ENCODE assay signal across 22 cellular contexts in genomic region chr9:137642892-137643291, GRCh38. TPM values are rescaled to one million over a fixed set of nuclear protein-coding genes. Genes with fewer than 3 reads are reported as not detected.
DNase-seq lines count a peak whose midpoint lies in the region; ATAC-seq, FAIRE-seq and TF ChIP-seq lines count a peak whose summit lies in the region.
"Had no signal": no experiment of that assay in that cellular context is flagged by ENCODE, and none has a peak within 500 bp of the region (broad histone marks: within the 10 kb centered on the region; RNA-seq: fewer than 3 reads in every experiment).

No MANE protein-coding gene starts in this region.

- H3K36me3 Mint-ChIP-seq in WTC11 (peaks cover 12% of the 10 kb centered on the region), immature natural killer cell (peaks cover 5 to 10% (median 8%) of the 10 kb centered on the region in 3 donors)

- TF ChIP-seq POLR2A in HepG2 (IDR thresholded peaks at IDR 0.05; ENCODE audit: insufficient read depth in 1 of 2, low read depth in 2 of 2, low read length in 2 of 2) (no peak), right lobe of liver (IDR thresholded peaks at IDR 0.05) (no peak)

- H3K27ac Mint-ChIP-seq in WTC11 = no peak overlapping the region
- H3K27ac Mint-ChIP-seq in immature natural killer cell = peak overlapping the region in 5 of 6 donors; percentile 4 to 71 (median 34)
- H3K27ac Mint-ChIP-seq: GM23338 had no signal

- H3K9ac ChIP-seq in HepG2 (ENCODE audit: insufficient read depth, low read depth, low read length) = no peak overlapping the region
- H3K9ac ChIP-seq: BLaER1 had no signal

- H2AFZ ChIP-seq in HepG2 (ENCODE audit: low read length) = no peak overlapping the region
- H2AFZ ChIP-seq: GM23338 had no signal

- no peaks in the 10 kb centered on the region for H3K9me3 Mint-ChIP-seq in WTC11
- H3K9me3 Mint-ChIP-seq in immature natural killer cell = no peaks in the 10 kb centered on the region
- H3K9me3 Mint-ChIP-seq: CD14-positive monocyte; CD4-positive, alpha-beta memory T cell; GM23338; HFFc6 had no signal

- no TSS peak for BruUV-seq in HepG2 (replicated peaks; lab: Mats Ljungman, UMichigan)

- TF ChIP-seq CTCF in HepG2 (CRISPR knock-in tag; IDR thresholded peaks at IDR 0.05) (no peak), right lobe of liver (IDR thresholded peaks at IDR 0.05) (no peak), WTC11 (IDR thresholded peaks at IDR 0.05) (no peak), upper lobe of right lung (IDR thresholded peaks at IDR 0.05) (no peak)

- TF ChIP-seq RAD21 in HepG2 (CRISPR knock-in tag; IDR thresholded peaks at IDR 0.05) = no peak

- in situ Hi-C loops in HepG2 (cut with HindIII; ENCODE audit: extremely low pct_ligation_motif_present, low pct_unique_long_range_greater_than_20kb) = no loop called here

- peaks cover 27% of the 10 kb centered on the region for H3K4me1 Mint-ChIP-seq in WTC11
- H3K4me1 Mint-ChIP-seq in immature natural killer cell = peaks cover 68 to 83% of the 10 kb centered on the region in 2 donors

- H3K4me3 Mint-ChIP-seq in WTC11 (no peak overlapping the region), immature natural killer cell (no peak overlapping the region)
- H3K4me3 Mint-ChIP-seq: CD14-positive monocyte, GM23338, HFFc6 had no signal

- no peak for FAIRE-seq in HepG2 (lab: Jason Lieb, UNC)
- FAIRE-seq: GM12892, GM18507, H54 had no signal

- intact Hi-C loops in HepG2 (cut with micrococcal nuclease; ENCODE audit: unreplicated experiment) = no loop called here
- intact Hi-C loops in right lobe of liver (cut with DNase I) = no loop called here
- intact Hi-C loops in upper lobe of right lung (cut with DNase I) = no loop called here

- WGBS in HepG2 (ENCODE audit: low lambda C conversion rate) = 93% methylated on average over 5 of the region's 5 CpGs
- WGBS in right lobe of liver (ENCODE audit: insufficient coverage, low coverage, low lambda C conversion rate, missing lambda C conversion rate) = 93% methylated on average over 3 of the region's 5 CpGs

- H3K27ac ChIP-seq in HepG2 (ENCODE audit: extremely low read length, insufficient read depth, low read length) (no peak overlapping the region), right lobe of liver (no peak overlapping the region), upper lobe of right lung (no peak overlapping the region)
- H3K27ac ChIP-seq: BLaER1, HL-60 had no signal

- ATAC-seq in HepG2 = no peak
- no peak for ATAC-seq in right lobe of liver
- no peak for ATAC-seq in WTC11
- ATAC-seq in upper lobe of right lung = no peak
- ATAC-seq: GM23338 had no signal

- H4K20me1 ChIP-seq in HepG2 (ENCODE audit: insufficient read depth, low read length) = peaks cover 15% of the 10 kb centered on the region; the same call in 1 of the 2 replicates

- H3K27me3 ChIP-seq in HepG2 (ENCODE audit: control insufficient read depth in 1 of 2, insufficient read depth in 2 of 2, low read length in 2 of 2) (no peaks in the 10 kb centered on the region), right lobe of liver (no peaks in the 10 kb centered on the region), upper lobe of right lung (no peaks in the 10 kb centered on the region)
- H3K27me3 ChIP-seq: BLaER1 had no signal

- peaks cover 88% of the 10 kb centered on the region for H3K79me2 ChIP-seq in HepG2 (ENCODE audit: insufficient read depth, low read length)

- DNase-seq in HepG2 (ENCODE audit: low spot score) (no peak), right lobe of liver (no peak), WTC11 (ENCODE audit: low spot score) (no peak), immature natural killer cell (no peak), upper lobe of right lung (peak; percentile 6), SK-N-DZ (ENCODE audit: low spot score) (no peak), RPMI8226 (no peak)
- no peak for DNase-seq in stimulated activated CD4-positive, alpha-beta T cell treated with anti-CD3 and anti-CD28 coated beads, Interleukin-12 subunit alpha, Interleukin-12 subunit beta, amount 100 ng/mL, for 4 hours
- DNase-seq: 8988T; CD4-positive, alpha-beta memory T cell; DMS153; DMS79; GDM1; HCEC 1CT; HFFc6 had no signal

- no peaks in the 10 kb centered on the region; the same call in 1 of the 2 replicates for H3K27me3 Mint-ChIP-seq in WTC11 (ENCODE audit: low read depth)
- peaks cover 0 to 3% (median 2%) of the 10 kb centered on the region in 3 donors for H3K27me3 Mint-ChIP-seq in immature natural killer cell (ENCODE audit: low read depth in 3 of 3)
- H3K27me3 Mint-ChIP-seq: CD4-positive, alpha-beta memory T cell had no signal

- H3K4me1 ChIP-seq in HepG2 (ENCODE audit: insufficient read depth, low read length) (peaks cover 18% of the 10 kb centered on the region), right lobe of liver (peaks cover 0 to 12% (median 3%) of the 10 kb centered on the region in 4 donors), upper lobe of right lung (peaks cover 13% of the 10 kb centered on the region)

- CTCF ChIA-PET in HepG2 (lab: Yijun Ruan, JAX; ENCODE audit: low intra/inter-chr PET ratio, low total read pairs) = no interaction called here
- CTCF ChIA-PET in WTC11 (lab: Charles Lee) = interaction anchor here (0.6 to 3.3 kb wide), 2 partner anchors 9 to 30 kb away, joined by 5 to 11 read pairs; no protein-coding TSS in a partner anchor

- H3K9me3 ChIP-seq in HepG2 (ENCODE audit: low read length) (no peaks in the 10 kb centered on the region), right lobe of liver (no peaks in the 10 kb centered on the region), upper lobe of right lung (no peaks in the 10 kb centered on the region)
- H3K9me3 ChIP-seq: BLaER1 had no signal

- TF ChIP-seq EP300 in HepG2 (IDR thresholded peaks at IDR 0.05; ENCODE audit: low read depth in 2 of 2, low read length in 2 of 2) = no peak
- no peak for TF ChIP-seq EP300 in HepG2 (CRISPR knock-in tag; IDR thresholded peaks at IDR 0.05; ENCODE audit: borderline replicate concordance)

- H3K4me3 ChIP-seq in HepG2 (replicated peaks in 1 of 3; ENCODE audit: insufficient read depth in 1 of 3, low read depth in 2 of 3, low read length in 3 of 3) = no peak overlapping the region
- no peak overlapping the region for H3K4me3 ChIP-seq in right lobe of liver
- H3K4me3 ChIP-seq in upper lobe of right lung = no peak overlapping the region
- H3K4me3 ChIP-seq: BLaER1, GM23338 had no signal

- H3K36me3 ChIP-seq in HepG2 (replicated peaks in 1 of 2; ENCODE audit: control insufficient read depth in 1 of 2, insufficient read depth in 2 of 2, low read length in 2 of 2) (peaks cover 0 to 15% of the 10 kb centered on the region in 2 experiments; a peak in 3 of 5 replicates), right lobe of liver (peaks cover 0 to 3% (median 0%) of the 10 kb centered on the region in 4 donors), upper lobe of right lung (no peaks in the 10 kb centered on the region)

- H3K4me2 ChIP-seq in HepG2 (ENCODE audit: low read depth, low read length) = no peak overlapping the region
- H3K4me2 ChIP-seq: BLaER1, GM23338 had no signal

- POLR2A ChIA-PET in HepG2 (lab: Yijun Ruan, JAX) (no interaction called here), WTC11 (lab: Charles Lee) (interaction anchor here (0.6 kb wide), 1 partner anchor 19 kb away, joined by 6 read pairs; no protein-coding TSS in a partner anchor)

RNA-seq across cellular contexts. Expression of gene EHMT1, which starts 24.1 kb away (rescaled TPM):
- total RNA-seq in HepG2 (2016; rRNA removed; fragmentation: Illumina TruSeq; extraction: Trizol) (19.2 and 23.0 TPM in 2 replicates), right lobe of liver (10 to 100 TPM; 26.8 to 51.9 (median 36.7) TPM), WTC11 (2021) (152 to 170 TPM (median 154 TPM) in 3 replicates), upper lobe of right lung (82.7 TPM)
- 32.6 and 34.0 TPM in 2 replicates for total RNA-seq in HepG2 (2016; cell fraction: cytosol; rRNA removed; fragmentation: Illumina TruSeq; extraction: Trizol; ENCODE audit: low read depth)
- total RNA-seq in HepG2 (2016; cell fraction: insoluble cytoplasmic fraction; rRNA removed; fragmentation: Illumina TruSeq; extraction: Trizol) = 15.2 and 25.2 TPM in 2 replicates
- total RNA-seq in HepG2 (2016; cell fraction: membrane; rRNA removed; fragmentation: Illumina TruSeq; extraction: Trizol) = 17.9 and 21.2 TPM in 2 replicates
- total RNA-seq in HepG2 (2016; cell fraction: nucleus; rRNA removed; fragmentation: Illumina TruSeq; extraction: Trizol) = 21.3 and 28.8 TPM in 2 replicates
- polyA plus RNA-seq in HepG2 (2011; rRNA removed) (27.1 and 32.7 TPM in 2 replicates), immature natural killer cell (10 to 100 TPM; 14.1 to 62.7 (median 14.8) TPM)
- polyA plus RNA-seq in HepG2 (2011; cell fraction: cytosol; rRNA removed) = 15.3 and 21.9 TPM in 2 replicates
- polyA plus RNA-seq in HepG2 (2011; cell fraction: nucleus; rRNA removed) = 115 and 134 TPM in 2 replicates
- 23.7 and 24.3 TPM in 2 replicates for polyA plus RNA-seq in HepG2 (2012)
- 2.4 TPM in 2 replicates for polyA plus RNA-seq in HepG2 (2016; cell fraction: cytosol; fragmentation: Illumina TruSeq; extraction: Trizol; ENCODE audit: low read depth)
- polyA plus RNA-seq in HepG2 (2016; cell fraction: insoluble cytoplasmic fraction; fragmentation: Illumina TruSeq; extraction: Trizol; ENCODE audit: low read depth) = 15.9 and 22.8 TPM in 2 replicates
- polyA plus RNA-seq in HepG2 (2016; cell fraction: membrane; fragmentation: Illumina TruSeq; extraction: Trizol; ENCODE audit: low read depth) = 6.3 and 6.9 TPM in 2 replicates
- polyA plus RNA-seq in HepG2 (2016; cell fraction: nucleus; fragmentation: Illumina TruSeq; extraction: Trizol; ENCODE audit: insufficient read depth, low read depth) = 70.5 and 71.6 TPM in 2 replicates
- polyA minus RNA-seq in HepG2 (2011; rRNA and poly(A)+ RNA removed; ENCODE audit: low replicate concordance) = 74.8 and 208 TPM in 2 replicates
- polyA minus RNA-seq in HepG2 (2011; cell fraction: cytosol; rRNA and poly(A)+ RNA removed) = 20.1 and 23.4 TPM in 2 replicates
- polyA minus RNA-seq in HepG2 (2011; cell fraction: nucleus; rRNA and poly(A)+ RNA removed) = 41.9 and 46.2 TPM in 2 replicates
- polyA plus RNA-seq in SK-N-DZ (2014; cell fraction: cytosol; rRNA removed) = 44.2 and 44.6 TPM in 2 replicates
- polyA plus RNA-seq in SK-N-DZ (2014; cell fraction: nucleus; rRNA removed) = 119 and 149 TPM in 2 replicates

RNA-seq across cellular contexts. Expression of gene ARRDC1, which starts 37.4 kb away (rescaled TPM):
- 13.4 and 21.7 TPM in 2 replicates for total RNA-seq in HepG2 (2016; rRNA removed; fragmentation: Illumina TruSeq; extraction: Trizol)
- 8.4 and 10.0 TPM in 2 replicates for total RNA-seq in HepG2 (2016; cell fraction: cytosol; rRNA removed; fragmentation: Illumina TruSeq; extraction: Trizol; ENCODE audit: low read depth)
- total RNA-seq in HepG2 (2016; cell fraction: insoluble cytoplasmic fraction; rRNA removed; fragmentation: Illumina TruSeq; extraction: Trizol) = 12.6 and 23.4 TPM in 2 replicates
- 8.5 and 10.9 TPM in 2 replicates for total RNA-seq in HepG2 (2016; cell fraction: membrane; rRNA removed; fragmentation: Illumina TruSeq; extraction: Trizol)
- 14.0 and 15.0 TPM in 2 replicates for total RNA-seq in HepG2 (2016; cell fraction: nucleus; rRNA removed; fragmentation: Illumina TruSeq; extraction: Trizol)
- 44.4 and 50.9 TPM in 2 replicates for polyA plus RNA-seq in HepG2 (2011; rRNA removed)
- 23.8 and 38.3 TPM in 2 replicates for polyA plus RNA-seq in HepG2 (2011; cell fraction: cytosol; rRNA removed)
- 240 and 305 TPM in 2 replicates for polyA plus RNA-seq in HepG2 (2011; cell fraction: nucleus; rRNA removed)
- polyA plus RNA-seq in HepG2 (2012) = 16.2 and 19.0 TPM in 2 replicates
- 5.5 and 7.1 TPM in 2 replicates for polyA plus RNA-seq in HepG2 (2016; cell fraction: cytosol; fragmentation: Illumina TruSeq; extraction: Trizol; ENCODE audit: low read depth)
- 13.7 and 16.1 TPM in 2 replicates for polyA plus RNA-seq in HepG2 (2016; cell fraction: insoluble cytoplasmic fraction; fragmentation: Illumina TruSeq; extraction: Trizol; ENCODE audit: low read depth)
- polyA plus RNA-seq in HepG2 (2016; cell fraction: membrane; fragmentation: Illumina TruSeq; extraction: Trizol; ENCODE audit: low read depth) = 6.1 and 7.5 TPM in 2 replicates
- 53.7 and 57.4 TPM in 2 replicates for polyA plus RNA-seq in HepG2 (2016; cell fraction: nucleus; fragmentation: Illumina TruSeq; extraction: Trizol; ENCODE audit: insufficient read depth, low read depth)
- 48.5 and 187 TPM in 2 replicates for polyA minus RNA-seq in HepG2 (2011; rRNA and poly(A)+ RNA removed; ENCODE audit: low replicate concordance)
- polyA minus RNA-seq in HepG2 (2011; cell fraction: cytosol; rRNA and poly(A)+ RNA removed) = 10.7 and 12.0 TPM in 2 replicates
- 32.6 and 32.9 TPM in 2 replicates for polyA minus RNA-seq in HepG2 (2011; cell fraction: nucleus; rRNA and poly(A)+ RNA removed)
- total RNA-seq in right lobe of liver = 10 to 100 TPM; 19.1 to 45.0 (median 25.2) TPM
- 41.2 to 48.3 TPM (median 41.3 TPM) in 3 replicates for total RNA-seq in WTC11 (2021)
- polyA plus RNA-seq in immature natural killer cell = 10 to 100 TPM; 39.1 to 60.7 (median 57.3) TPM
- total RNA-seq in upper lobe of right lung = 69.1 TPM
- polyA plus RNA-seq in SK-N-DZ (2014; cell fraction: cytosol; rRNA removed) = 15.9 and 21.1 TPM in 2 replicates
- 72.2 and 94.4 TPM in 2 replicates for polyA plus RNA-seq in SK-N-DZ (2014; cell fraction: nucleus; rRNA removed)

RNA-seq across cellular contexts. Expression of gene ZMYND19, which starts 52.6 kb away (rescaled TPM):
- 29.6 and 38.7 TPM in 2 replicates for total RNA-seq in HepG2 (2016; rRNA removed; fragmentation: Illumina TruSeq; extraction: Trizol)
- 103 and 108 TPM in 2 replicates for total RNA-seq in HepG2 (2016; cell fraction: cytosol; rRNA removed; fragmentation: Illumina TruSeq; extraction: Trizol; ENCODE audit: low read depth)
- 26.0 and 40.1 TPM in 2 replicates for total RNA-seq in HepG2 (2016; cell fraction: insoluble cytoplasmic fraction; rRNA removed; fragmentation: Illumina TruSeq; extraction: Trizol)
- total RNA-seq in HepG2 (2016; cell fraction: membrane; rRNA removed; fragmentation: Illumina TruSeq; extraction: Trizol) = 93.6 and 97.4 TPM in 2 replicates
- 26.3 and 30.8 TPM in 2 replicates for total RNA-seq in HepG2 (2016; cell fraction: nucleus; rRNA removed; fragmentation: Illumina TruSeq; extraction: Trizol)
- 21.3 and 21.8 TPM in 2 replicates for polyA plus RNA-seq in HepG2 (2011; rRNA removed)
- polyA plus RNA-seq in HepG2 (2011; cell fraction: cytosol; rRNA removed) = 19.1 and 23.2 TPM in 2 replicates
- polyA plus RNA-seq in HepG2 (2011; cell fraction: nucleus; rRNA removed) = 46.9 and 49.7 TPM in 2 replicates
- polyA plus RNA-seq in HepG2 (2012) = 16.9 and 18.6 TPM in 2 replicates
- polyA plus RNA-seq in HepG2 (2016; cell fraction: cytosol; fragmentation: Illumina TruSeq; extraction: Trizol; ENCODE audit: low read depth) = 80.6 TPM in 2 replicates
- polyA plus RNA-seq in HepG2 (2016; cell fraction: insoluble cytoplasmic fraction; fragmentation: Illumina TruSeq; extraction: Trizol; ENCODE audit: low read depth) = 32.1 and 34.5 TPM in 2 replicates
- polyA plus RNA-seq in HepG2 (2016; cell fraction: membrane; fragmentation: Illumina TruSeq; extraction: Trizol; ENCODE audit: low read depth) = 89.7 and 93.0 TPM in 2 replicates
- polyA plus RNA-seq in HepG2 (2016; cell fraction: nucleus; fragmentation: Illumina TruSeq; extraction: Trizol; ENCODE audit: insufficient read depth, low read depth) = 60.9 and 67.4 TPM in 2 replicates
- 9.8 and 59.1 TPM in 2 replicates for polyA minus RNA-seq in HepG2 (2011; rRNA and poly(A)+ RNA removed; ENCODE audit: low replicate concordance)
- 6.4 and 6.5 TPM in 2 replicates for polyA minus RNA-seq in HepG2 (2011; cell fraction: cytosol; rRNA and poly(A)+ RNA removed)
- 13.0 and 13.1 TPM in 2 replicates for polyA minus RNA-seq in HepG2 (2011; cell fraction: nucleus; rRNA and poly(A)+ RNA removed)
- 10 to 100 TPM in 2 of 6 experiments, 1 to 10 TPM in 4; 8.4 to 11.7 (median 9.0) TPM for total RNA-seq in right lobe of liver
- 61.9 to 77.9 TPM (median 63.8 TPM) in 3 replicates for total RNA-seq in WTC11 (2021)
- polyA plus RNA-seq in immature natural killer cell = 1 to 10 TPM; 1.5 to 7.0 (median 3.3) TPM
- 18.3 TPM for total RNA-seq in upper lobe of right lung
- 88.9 and 95.8 TPM in 2 replicates for polyA plus RNA-seq in SK-N-DZ (2014; cell fraction: cytosol; rRNA removed)
- polyA plus RNA-seq in SK-N-DZ (2014; cell fraction: nucleus; rRNA removed) = 178 and 188 TPM in 2 replicates

Comparison
In these comparisons a context has a peak if more than half of its experiments do, and no peak if none do; other contexts are left out.
1. Of the 50 proteins assayed by ChIP-seq in both HepG2 and WTC11: peak only in HepG2: none; only in WTC11: none; in both: ZNF121; in neither: 49.